In genomic region chr19:45999653-46000121, GRCh38 we compare ENCODE assay signal across 8 cellular contexts. TPM values are rescaled to one million over a fixed set of nuclear protein-coding genes. Genes with fewer than 3 reads are reported as not detected.
A peak's percentile ranks its signal among the peaks of the same experiment; 100 is the strongest.
DNase-seq lines count a peak whose midpoint lies in the region; ATAC-seq lines count a peak whose summit lies in the region.

No MANE protein-coding gene starts in this region.

- no peak for ATAC-seq in HG03378 (IDR thresholded peaks at IDR 0.05; ENCODE audit: unreplicated experiment)
- ATAC-seq in HG02571 (IDR thresholded peaks at IDR 0.05; ENCODE audit: unreplicated experiment): no peak

- intact Hi-C loops in activated CD4-positive, alpha-beta memory T cell treated with anti-CD3 and anti-CD28 coated beads for 36 hours (cut with micrococcal nuclease): no loop called here

- peaks cover 6% of the 10 kb centered on the region for H3K27me3 ChIP-seq in iPS-18a (ENCODE audit: control insufficient read depth, insufficient read depth, low read length)

- H3K27me3 Mint-ChIP-seq in activated CD4-positive, alpha-beta memory T cell treated with anti-CD3 and anti-CD28 coated beads for 36 hours: peaks cover 3% of the 10 kb centered on the region

- no peaks in the 10 kb centered on the region for H3K9me3 Mint-ChIP-seq in activated CD4-positive, alpha-beta memory T cell treated with anti-CD3 and anti-CD28 coated beads for 36 hours

- no peaks in the 10 kb centered on the region for H3K9me3 ChIP-seq in iPS-18a (ENCODE audit: control insufficient read depth, low read depth, low read length)

- peaks cover 4% of the 10 kb centered on the region for H3K4me1 ChIP-seq in iPS-18a (ENCODE audit: control insufficient read depth, low read depth, low read length)

- H3K4me1 Mint-ChIP-seq in activated CD4-positive, alpha-beta memory T cell treated with anti-CD3 and anti-CD28 coated beads for 36 hours (ENCODE audit: low read depth): peaks cover 24% of the 10 kb centered on the region

- H3K4me3 ChIP-seq in iPS-18a (ENCODE audit: low read length): peak overlapping the region; percentile 73

- H3K36me3 ChIP-seq in iPS-18a (ENCODE audit: control insufficient read depth, low read depth, low read length): no peaks in the 10 kb centered on the region

- H3K27ac Mint-ChIP-seq in activated CD4-positive, alpha-beta memory T cell treated with anti-CD3 and anti-CD28 coated beads for 36 hours: no peak overlapping the region

- peak overlapping the region; percentile 15 for H3K9ac ChIP-seq in iPS-18a (ENCODE audit: low read length)

- POLR2A ChIA-PET in activated CD4-positive, alpha-beta memory T cell treated with anti-CD3 and anti-CD28 coated beads for 36 hours (lab: Charles Lee): no interaction called here

- H3K27ac ChIP-seq in iPS-18a (ENCODE audit: low read length): no peak overlapping the region

- peak; percentile 18 for DNase-seq in stimulated activated CD4-positive, alpha-beta T cell treated with anti-CD3 and anti-CD28 coated beads, Interleukin-1b, Interleukin-23, amount 100 ng/mL, for 48 hours
- DNase-seq in stimulated activated CD4-positive, alpha-beta T cell treated with anti-CD3 and anti-CD28 coated beads, Interleukin-12 subunit alpha, Interleukin-12 subunit beta, amount 100 ng/mL, for 4 hours: no peak
- peak; percentile 40 for DNase-seq in activated CD4-positive, alpha-beta memory T cell treated with anti-CD3 and anti-CD28 coated beads for 36 hours
- no peak for DNase-seq in AML-193 (lab: John Stamatoyannopoulos, UW)
- no peak for DNase-seq in central memory CD4-positive, alpha-beta T cell

- CTCF ChIA-PET in activated CD4-positive, alpha-beta memory T cell treated with anti-CD3 and anti-CD28 coated beads for 36 hours (lab: Charles Lee): interaction anchor here (1.4 kb wide), 1 partner anchor 17 kb away, joined by 4 read pairs; no protein-coding TSS in a partner anchor

- peaks cover 6% of the 10 kb centered on the region for H3K36me3 Mint-ChIP-seq in activated CD4-positive, alpha-beta memory T cell treated with anti-CD3 and anti-CD28 coated beads for 36 hours

- H3K4me3 Mint-ChIP-seq in activated CD4-positive, alpha-beta memory T cell treated with anti-CD3 and anti-CD28 coated beads for 36 hours: no peak overlapping the region

RNA-seq across cellular contexts. Expression of gene CCDC61, which starts 4.4 kb away (rescaled TPM):
- total RNA-seq in activated CD4-positive, alpha-beta memory T cell treated with anti-CD3 and anti-CD28 coated beads for 36 hours: 10 to 100 TPM; 28.4 to 30.5 TPM

RNA-seq across cellular contexts. Expression of gene PGLYRP1, which starts 23.2 kb away (rescaled TPM):
- not detected for total RNA-seq in activated CD4-positive, alpha-beta memory T cell treated with anti-CD3 and anti-CD28 coated beads for 36 hours

RNA-seq across cellular contexts. Expression of gene NOVA2, which starts 26.0 kb away (rescaled TPM):
- total RNA-seq in activated CD4-positive, alpha-beta memory T cell treated with anti-CD3 and anti-CD28 coated beads for 36 hours: not detected

RNA-seq across cellular contexts. Expression of gene IGFL4, which starts 41.1 kb away (rescaled TPM):
- not detected for total RNA-seq in activated CD4-positive, alpha-beta memory T cell treated with anti-CD3 and anti-CD28 coated beads for 36 hours

Comparison
In these comparisons a context has a peak if more than half of its experiments do, and no peak if none do; other contexts are left out.
1. DNase-seq: peak in stimulated activated CD4-positive, alpha-beta T cell treated with anti-CD3 and anti-CD28 coated beads, Interleukin-1b, Interleukin-23, amount 100 ng/mL, for 48 hours (single experiment) and activated CD4-positive, alpha-beta memory T cell treated with anti-CD3 and anti-CD28 coated beads for 36 hours (single experiment); none in stimulated activated CD4-positive, alpha-beta T cell treated with anti-CD3 and anti-CD28 coated beads, Interleukin-12 subunit alpha, Interleukin-12 subunit beta, amount 100 ng/mL, for 4 hours (single experiment), AML-193 (0 of 2) and central memory CD4-positive, alpha-beta T cell (single experiment).